Comparison of ENCODE assay signal across 27 cellular contexts in genomic region chrX:57074458-57074857, GRCh38.
"Had no signal": no experiment of that assay in that cellular context is flagged by ENCODE, and none has a peak within 500 bp of the region (broad histone marks: within the 10 kb centered on the region; RNA-seq: fewer than 3 reads in every experiment).

No MANE protein-coding gene starts in this region.

- H3K9me3 ChIP-seq: ovary, psoas muscle, right lobe of liver, sigmoid colon, spleen, suprapubic skin, testis, transverse colon, upper lobe of right lung, uterus had no signal

- ATAC-seq: natural killer cell; psoas muscle; right cardiac atrium; right lobe of liver; stimulated activated memory B cell treated with anti-CD40 and anti-IgM and Interleukin-4, amounts not matched to agents 10 μg/mL and 1 μg/mL and 100 μg/mL, for 72 hours; stimulated activated naive CD8-positive, alpha-beta T cell treated with anti-CD3 and anti-CD28 coated beads, Interleukin-15, amount 100 ng/mL, for 72 hours; stimulated activated naive CD8-positive, alpha-beta T cell treated with anti-CD3 and anti-CD28 coated beads, Interleukin-15, Interleukin-2, amounts not matched to agents 100 U/mL and 50 U/mL, for 24 hours; upper lobe of right lung had no signal

- DNase-seq: natural killer cell; occipital lobe; ovary; psoas muscle; right cardiac atrium; right lobe of liver; sigmoid colon; spleen; stimulated activated CD4-positive, alpha-beta T cell treated with anti-CD3 and anti-CD28 coated beads, Interleukin-12 subunit alpha, Interleukin-12 subunit beta, amount 100 ng/mL, for 4 hours; stimulated activated CD4-positive, alpha-beta T cell treated with anti-CD3 and anti-CD28 coated beads, Interleukin-1b, Interleukin-23, amount 100 ng/mL, for 48 hours; stimulated activated CD4-positive, alpha-beta T cell treated with anti-CD3 and anti-CD28 coated beads, Interleukin-4, amount 100 ng/mL, for 1 hour; stimulated activated CD4-positive, alpha-beta T cell treated with anti-CD3 and anti-CD28 coated beads, Interleukin-4, amount 100 ng/mL, for 4 hours; stimulated activated CD8-positive, alpha-beta memory T cell treated with anti-CD3 and anti-CD28 coated beads, Interleukin-4, amount 100 ng/mL, for 48 hours; stimulated activated naive CD4-positive, alpha-beta T cell; stimulated activated naive CD8-positive, alpha-beta T cell treated with anti-CD3 and anti-CD28 coated beads, Interleukin-15, amount 100 ng/mL, for 72 hours; stimulated activated naive CD8-positive, alpha-beta T cell treated with anti-CD3 and anti-CD28 coated beads, Interleukin-15, Interleukin-2, amounts not matched to agents 100 U/mL and 50 U/mL, for 24 hours; substantia nigra; testis; tibial artery; transverse colon; upper lobe of right lung; uterus had no signal

- H3K27ac ChIP-seq: neural progenitor cell, ovary, parathyroid adenoma, psoas muscle, right lobe of liver, sigmoid colon, spleen, suprapubic skin, testis, tibial artery, transverse colon, upper lobe of right lung, uterus had no signal

- H3K36me3 ChIP-seq: neural progenitor cell, ovary, right lobe of liver, sigmoid colon, spleen, suprapubic skin, tibial artery, transverse colon, upper lobe of right lung, uterus had no signal

- H3K27me3 ChIP-seq: neural progenitor cell, ovary, right lobe of liver, sigmoid colon, spleen, suprapubic skin, testis, tibial artery, transverse colon, upper lobe of right lung, uterus had no signal

- H3K4me3 ChIP-seq: neural progenitor cell, ovary, psoas muscle, right lobe of liver, sigmoid colon, smooth muscle cell, spleen, suprapubic skin, testis, tibial artery, transverse colon, upper lobe of right lung, uterus had no signal

- H3K4me1 ChIP-seq: neural progenitor cell, parathyroid adenoma, psoas muscle, right lobe of liver, sigmoid colon, spleen, suprapubic skin, testis, tibial artery, transverse colon, upper lobe of right lung, uterus had no signal
